In the genomic region with DNA sequence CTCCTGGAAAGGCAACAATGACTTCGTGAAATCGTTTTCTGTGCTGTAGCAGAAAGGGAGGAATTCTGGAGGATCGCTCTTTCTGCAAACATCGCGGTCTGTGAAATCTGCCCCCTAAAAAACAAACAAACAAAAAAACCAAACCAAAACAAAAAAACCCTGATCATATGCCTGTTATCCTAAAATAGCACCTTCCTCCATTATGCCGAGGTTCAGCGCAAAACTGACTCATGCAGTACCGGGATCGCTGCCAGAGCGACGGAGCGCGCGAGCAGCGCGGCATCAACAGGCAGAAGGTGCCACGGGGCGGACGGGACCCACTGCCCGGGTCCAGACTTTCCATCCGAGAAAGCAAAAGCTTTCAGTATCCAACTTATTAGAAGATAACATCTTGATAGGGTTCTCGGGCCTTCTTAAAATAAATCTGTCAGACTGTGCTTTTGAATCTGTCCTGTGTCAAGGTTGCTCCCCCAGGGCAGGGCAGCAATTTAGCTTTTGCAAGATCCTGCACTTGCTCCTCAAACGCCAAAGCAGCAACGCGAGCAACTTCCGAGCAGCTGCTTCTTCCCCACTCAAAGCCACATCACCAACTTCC, we compare ENCODE assay signal across 8 cellular contexts.
A peak's percentile ranks its signal among the peaks of the same experiment; 100 is the strongest.
DNase-seq lines count a peak whose midpoint lies in the region; ATAC-seq, FAIRE-seq and TF ChIP-seq lines count a peak whose summit lies in the region.

No MANE protein-coding gene starts in this region.

- DNase-seq in DMS53 treated with DMSO at 0.1 percent for 48 hours (lab: John Stamatoyannopoulos, UW; ENCODE audit: unreplicated experiment), result peak; percentile 33
- DNase-seq in NCI-H1694 treated with DMSO at 0.1 percent for 48 hours (lab: John Stamatoyannopoulos, UW), result peak; percentile 28
- DNase-seq in adrenal gland, result peak; percentile 65 to 81 (median 72)
- DNase-seq in left ventricle myocardium superior, result peak; percentile 91
- peak; percentile 25 for DNase-seq in small intestine
- DNase-seq in GM19239 (ENCODE audit: insufficient read length, low spot score), result no peak
- no peak for DNase-seq in SW 1271 (lab: John Stamatoyannopoulos, UW)
- no peak for DNase-seq in foreskin melanocyte

- H3K4me1 ChIP-seq in adrenal gland (replicated peaks in 1 of 2), result peaks cover 0 to 17% of the 10 kb centered on the region in 2 donors
- H3K4me1 ChIP-seq in small intestine (ENCODE audit: control insufficient read depth in 2 of 2, insufficient read depth in 1 of 2, low read depth in 1 of 2, low read length in 1 of 2), result no peaks in the 10 kb centered on the region

- H3K27ac ChIP-seq in adrenal gland (peak overlapping the region in 1 of 5 donors; percentile 0), small intestine (ENCODE audit: low read depth in 1 of 2, low read length in 1 of 2) (no peak overlapping the region)

- WGBS in adrenal gland, 4 donors, result 14 to 43% (median 22%) methylated on average over 25 to 26 of the region's 26 CpGs
- 21 to 34% (median 32%) methylated on average over 26 of the region's 26 CpGs for WGBS in small intestine, 3 donors

- no peaks in the 10 kb centered on the region for H3K9me3 ChIP-seq in adrenal gland (replicated peaks in 1 of 3)
- H3K9me3 ChIP-seq in small intestine (ENCODE audit: control insufficient read depth, low read depth), result no peaks in the 10 kb centered on the region

- intact Hi-C loops in adrenal gland (cut with DNase I) (no loop called here), left ventricle myocardium superior (cut with micrococcal nuclease) (no loop called here)

- ATAC-seq in left ventricle myocardium superior, result peak; percentile 86

- no peak for FAIRE-seq in small intestine (lab: Jason Lieb, UNC)
- no peak for FAIRE-seq in GM19239 (lab: Jason Lieb, UNC)

- TF ChIP-seq CTCF in adrenal gland (IDR thresholded peaks at IDR 0.05), result no peak

- H3K4me3 ChIP-seq in adrenal gland (peak overlapping the region in 1 of 4 donors; percentile 44), small intestine (ENCODE audit: low read depth in 1 of 2, low read length in 2 of 2) (no peak overlapping the region)

- H3K36me3 ChIP-seq in adrenal gland (replicated peaks in 1 of 2) (no peaks in the 10 kb centered on the region), small intestine (ENCODE audit: control insufficient read depth in 2 of 2, insufficient read depth in 2 of 2, low read length in 2 of 2) (no peaks in the 10 kb centered on the region)

- H3K27me3 ChIP-seq in adrenal gland (no peaks in the 10 kb centered on the region), small intestine (ENCODE audit: control insufficient read depth in 2 of 2, insufficient read depth in 2 of 2, low read length in 2 of 2) (no peaks in the 10 kb centered on the region)

- no peak for TF ChIP-seq POLR2A in adrenal gland (IDR thresholded peaks at IDR 0.05)

Comparison
In these comparisons a context has a peak if more than half of its experiments do, and no peak if none do; other contexts are left out.
1. DNase-seq: peak in DMS53 treated with DMSO at 0.1 percent for 48 hours (single experiment), NCI-H1694 treated with DMSO at 0.1 percent for 48 hours (single experiment), adrenal gland (7 of 7), left ventricle myocardium superior (single experiment) and small intestine (single experiment); none in GM19239 (single experiment), SW 1271 (0 of 2) and foreskin melanocyte (single experiment).